ENCODE assay signal across 19 cellular contexts in genomic region chr5:5667136-5667554, GRCh38.
"Had no signal": no experiment of that assay in that cellular context is flagged by ENCODE, and none has a peak within 500 bp of the region (broad histone marks: within the 10 kb centered on the region; RNA-seq: fewer than 3 reads in every experiment).

No MANE protein-coding gene starts in this region.

- H3K36me3 ChIP-seq: gastrocnemius medialis, heart left ventricle, left ventricle myocardium inferior, neural progenitor cell, WERI-Rb-1 had no signal

- H3K36me3 Mint-ChIP-seq: activated naive CD8-positive, alpha-beta T cell treated with anti-CD3 and anti-CD28 coated beads for 36 hours; brain; naive B cell; neural progenitor cell had no signal

- H3K27ac ChIP-seq: gastrocnemius medialis, heart left ventricle, left ventricle myocardium inferior, neural progenitor cell, WERI-Rb-1 had no signal

- ATAC-seq: activated CD4-positive, alpha-beta T cell treated with anti-CD3 and anti-CD28 coated beads for 36 hours; gastrocnemius medialis; heart left ventricle; stimulated activated naive CD8-positive, alpha-beta T cell treated with anti-CD3 and anti-CD28 coated beads, Interleukin-15, amount 100 ng/mL, for 72 hours had no signal

- H3K27me3 Mint-ChIP-seq: brain had no signal

- H3K27ac Mint-ChIP-seq: activated CD4-positive, alpha-beta T cell treated with anti-CD3 and anti-CD28 coated beads for 36 hours; activated naive CD8-positive, alpha-beta T cell treated with anti-CD3 and anti-CD28 coated beads for 36 hours; naive B cell; neural progenitor cell; progenitor cell of endocrine pancreas; stimulated activated naive CD8-positive, alpha-beta T cell treated with anti-CD3 and anti-CD28 coated beads, Interleukin-15, amount 100 ng/mL, for 72 hours had no signal

- DNase-seq: activated CD4-positive, alpha-beta T cell treated with anti-CD3 and anti-CD28 coated beads for 36 hours; activated CD4-positive, alpha-beta T cell treated with anti-CD3 and anti-CD28 coated beads, Interleukin-2, amount 50 U/mL, for 48 hours; activated naive CD8-positive, alpha-beta T cell treated with anti-CD3 and anti-CD28 coated beads for 36 hours; amniotic stem cell; central memory CD4-positive, alpha-beta T cell; gastrocnemius medialis; heart left ventricle; kidney glomerular epithelial cell; left ventricle myocardium inferior; mammary epithelial cell; naive B cell; stimulated activated CD4-positive, alpha-beta T cell treated with anti-CD3 and anti-CD28 coated beads, Interleukin-2, amount 100 ng/mL, for 24 hours; stimulated activated naive CD8-positive, alpha-beta T cell treated with anti-CD3 and anti-CD28 coated beads, Interleukin-15, amount 100 ng/mL, for 72 hours; T-helper 2 cell; trophoblast cell; WERI-Rb-1 had no signal

- H3K4me1 ChIP-seq: gastrocnemius medialis, left ventricle myocardium inferior, neural progenitor cell had no signal

- H3K4me3 Mint-ChIP-seq: activated CD4-positive, alpha-beta T cell treated with anti-CD3 and anti-CD28 coated beads for 36 hours; activated naive CD8-positive, alpha-beta T cell treated with anti-CD3 and anti-CD28 coated beads for 36 hours; brain; naive B cell; neural progenitor cell; stimulated activated naive CD8-positive, alpha-beta T cell treated with anti-CD3 and anti-CD28 coated beads, Interleukin-15, amount 100 ng/mL, for 72 hours had no signal

- H3K4me1 Mint-ChIP-seq: activated CD4-positive, alpha-beta T cell treated with anti-CD3 and anti-CD28 coated beads for 36 hours; activated naive CD8-positive, alpha-beta T cell treated with anti-CD3 and anti-CD28 coated beads for 36 hours; naive B cell; stimulated activated naive CD8-positive, alpha-beta T cell treated with anti-CD3 and anti-CD28 coated beads, Interleukin-15, amount 100 ng/mL, for 72 hours had no signal

- H3K4me3 ChIP-seq: gastrocnemius medialis, heart left ventricle, left ventricle myocardium inferior, neural progenitor cell had no signal

- H3K9me3 ChIP-seq: gastrocnemius medialis, heart left ventricle, left ventricle myocardium inferior had no signal

- H3K27me3 ChIP-seq: gastrocnemius medialis, heart left ventricle, neural progenitor cell had no signal

- H3K9me3 Mint-ChIP-seq: activated naive CD8-positive, alpha-beta T cell treated with anti-CD3 and anti-CD28 coated beads for 36 hours; stimulated activated naive CD8-positive, alpha-beta T cell treated with anti-CD3 and anti-CD28 coated beads, Interleukin-15, amount 100 ng/mL, for 72 hours had no signal
